1 cellular context compared by ENCODE assay signal in the genomic region with DNA sequence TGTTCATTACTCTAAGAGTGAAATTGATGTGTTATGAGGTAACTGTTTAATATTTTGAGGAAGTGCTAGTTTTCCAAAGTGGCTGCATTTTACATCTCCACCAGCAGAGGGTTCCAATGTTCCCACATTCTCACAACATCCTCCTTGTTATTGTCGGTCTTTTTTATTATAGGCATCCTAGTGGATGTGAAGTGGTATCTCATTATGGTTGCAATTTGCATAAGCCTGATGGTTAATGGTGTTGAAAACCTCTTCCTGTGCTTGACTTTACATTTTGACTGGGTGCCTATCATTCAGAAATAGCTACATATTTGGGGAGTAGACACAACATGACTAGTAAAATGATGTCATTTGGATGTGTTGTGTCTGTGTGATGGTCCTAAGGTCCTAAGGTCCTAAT.
TF ChIP-seq lines count a peak whose summit lies in the region.

No MANE protein-coding gene starts in this region.

TF ChIP-seq in WTC11, 78 proteins besides CTCF, POLR2A, EP300 and RAD21 (continued from another document):
- TF ChIP-seq, protein P1, sequence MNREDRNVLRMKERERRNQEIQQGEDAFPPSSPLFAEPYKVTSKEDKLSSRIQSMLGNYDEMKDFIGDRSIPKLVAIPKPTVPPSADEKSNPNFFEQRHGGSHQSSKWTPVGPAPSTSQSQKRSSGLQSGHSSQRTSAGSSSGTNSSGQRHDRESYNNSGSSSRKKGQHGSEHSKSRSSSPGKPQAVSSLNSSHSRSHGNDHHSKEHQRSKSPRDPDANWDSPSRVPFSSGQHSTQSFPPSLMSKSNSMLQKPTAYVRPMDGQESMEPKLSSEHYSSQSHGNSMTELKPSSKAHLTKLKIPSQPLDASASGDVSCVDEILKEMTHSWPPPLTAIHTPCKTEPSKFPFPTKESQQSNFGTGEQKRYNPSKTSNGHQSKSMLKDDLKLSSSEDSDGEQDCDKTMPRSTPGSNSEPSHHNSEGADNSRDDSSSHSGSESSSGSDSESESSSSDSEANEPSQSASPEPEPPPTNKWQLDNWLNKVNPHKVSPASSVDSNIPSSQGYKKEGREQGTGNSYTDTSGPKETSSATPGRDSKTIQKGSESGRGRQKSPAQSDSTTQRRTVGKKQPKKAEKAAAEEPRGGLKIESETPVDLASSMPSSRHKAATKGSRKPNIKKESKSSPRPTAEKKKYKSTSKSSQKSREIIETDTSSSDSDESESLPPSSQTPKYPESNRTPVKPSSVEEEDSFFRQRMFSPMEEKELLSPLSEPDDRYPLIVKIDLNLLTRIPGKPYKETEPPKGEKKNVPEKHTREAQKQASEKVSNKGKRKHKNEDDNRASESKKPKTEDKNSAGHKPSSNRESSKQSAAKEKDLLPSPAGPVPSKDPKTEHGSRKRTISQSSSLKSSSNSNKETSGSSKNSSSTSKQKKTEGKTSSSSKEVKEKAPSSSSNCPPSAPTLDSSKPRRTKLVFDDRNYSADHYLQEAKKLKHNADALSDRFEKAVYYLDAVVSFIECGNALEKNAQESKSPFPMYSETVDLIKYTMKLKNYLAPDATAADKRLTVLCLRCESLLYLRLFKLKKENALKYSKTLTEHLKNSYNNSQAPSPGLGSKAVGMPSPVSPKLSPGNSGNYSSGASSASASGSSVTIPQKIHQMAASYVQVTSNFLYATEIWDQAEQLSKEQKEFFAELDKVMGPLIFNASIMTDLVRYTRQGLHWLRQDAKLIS (CRISPR knock-in tag; IDR thresholded peaks at IDR 0.05; ENCODE audit: borderline replicate concordance) = no peak
- no peak for TF ChIP-seq PRRX2 (CRISPR knock-in tag; IDR thresholded peaks at IDR 0.05)
- TF ChIP-seq ZNF232 (CRISPR knock-in tag; IDR thresholded peaks at IDR 0.05) = no peak
- no peak for TF ChIP-seq ZNF317 (CRISPR knock-in tag; IDR thresholded peaks at IDR 0.05; ENCODE audit: borderline replicate concordance, low read depth)
